1 cellular context compared by ENCODE assay signal in genomic region chr1:8736927-8737326, GRCh38.
TF ChIP-seq lines count a peak whose summit lies in the region.

No MANE protein-coding gene starts in this region.

TF ChIP-seq in HepG2, 621 proteins besides CTCF, POLR2A, EP300 and RAD21 (continued from another document):
- TF ChIP-seq, protein P1, sequence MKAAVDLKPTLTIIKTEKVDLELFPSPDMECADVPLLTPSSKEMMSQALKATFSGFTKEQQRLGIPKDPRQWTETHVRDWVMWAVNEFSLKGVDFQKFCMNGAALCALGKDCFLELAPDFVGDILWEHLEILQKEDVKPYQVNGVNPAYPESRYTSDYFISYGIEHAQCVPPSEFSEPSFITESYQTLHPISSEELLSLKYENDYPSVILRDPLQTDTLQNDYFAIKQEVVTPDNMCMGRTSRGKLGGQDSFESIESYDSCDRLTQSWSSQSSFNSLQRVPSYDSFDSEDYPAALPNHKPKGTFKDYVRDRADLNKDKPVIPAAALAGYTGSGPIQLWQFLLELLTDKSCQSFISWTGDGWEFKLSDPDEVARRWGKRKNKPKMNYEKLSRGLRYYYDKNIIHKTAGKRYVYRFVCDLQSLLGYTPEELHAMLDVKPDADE (CRISPR knock-in tag; IDR thresholded peaks at IDR 0.05) = no peak
- TF ChIP-seq JUN (CRISPR knock-in tag; IDR thresholded peaks at IDR 0.05) (no peak), RARA (CRISPR knock-in tag; IDR thresholded peaks at IDR 0.05) (0 out of 2 replicates have a peak, but pooled peaks have one; percentile 20), NFIC (IDR thresholded peaks at IDR 0.05; ENCODE audit: low read length) (peak; percentile 22; the same call in 1 of the 2 replicates), MEIS2 (CRISPR knock-in tag; IDR thresholded peaks at IDR 0.05) (no peak), ZNF780A (CRISPR knock-in tag; IDR thresholded peaks at IDR 0.05) (no peak)
TF ChIP-seq in HepG2: peak in this region for 59.
